25 cellular contexts compared by ENCODE assay signal in the genomic region with DNA sequence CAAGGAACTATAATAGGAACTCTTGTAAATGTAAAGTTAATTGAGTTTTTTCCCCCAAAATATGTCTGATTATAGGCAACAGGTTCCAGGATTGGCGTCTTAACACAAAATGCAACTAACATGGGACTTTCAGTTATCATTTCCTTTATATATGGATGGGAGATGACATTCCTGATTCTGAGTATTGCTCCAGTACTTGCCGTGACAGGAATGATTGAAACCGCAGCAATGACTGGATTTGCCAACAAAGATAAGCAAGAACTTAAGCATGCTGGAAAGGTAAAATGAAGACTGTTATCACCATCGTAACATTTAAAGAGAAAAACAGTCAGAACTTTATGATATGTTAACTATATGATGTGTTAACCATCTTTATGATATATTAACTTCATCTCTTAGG.
"Had no signal": no experiment of that assay in that cellular context is flagged by ENCODE, and none has a peak within 500 bp of the region (broad histone marks: within the 10 kb centered on the region; RNA-seq: fewer than 3 reads in every experiment).

No MANE protein-coding gene starts in this region.

- H3K9ac ChIP-seq: parathyroid adenoma had no signal

- H3K27me3 ChIP-seq: colonic mucosa, gastrocnemius medialis, neutrophil, right lobe of liver, stomach, thyroid gland, vagina had no signal

- H3K4me3 ChIP-seq: colonic mucosa, gastrocnemius medialis, lung, mucosa of descending colon, right lobe of liver, stomach, thyroid gland, vagina had no signal

- H3K27ac ChIP-seq: colonic mucosa, gastrocnemius medialis, neutrophil, parathyroid adenoma, right lobe of liver, stomach, thyroid gland, vagina had no signal

- H3K4me1 ChIP-seq: colonic mucosa, gastrocnemius medialis, parathyroid adenoma, right lobe of liver, stomach, thyroid gland, vagina had no signal

- H3K9me3 ChIP-seq: colonic mucosa, gastrocnemius medialis, mucosa of descending colon, neutrophil, right lobe of liver, stomach, thyroid gland, vagina had no signal

- H3K79me2 ChIP-seq: parathyroid adenoma had no signal

- H3K36me3 ChIP-seq: colonic mucosa, gastrocnemius medialis, neutrophil, right lobe of liver, stomach, thyroid gland, vagina had no signal

- DNase-seq: colonic mucosa; effector memory CD4-positive, alpha-beta T cell; gastrocnemius medialis; head of caudate nucleus; kidney; mesenchymal stem cell; mucosa of descending colon; naive B cell; right lobe of liver; small intestine; stimulated activated CD4-positive, alpha-beta T cell treated with anti-CD3 and anti-CD28 coated beads, Interleukin-12 subunit alpha, Interleukin-12 subunit beta, amount 100 ng/mL, for 4 hours; stimulated activated CD4-positive, alpha-beta T cell treated with anti-CD3 and anti-CD28 coated beads, Interleukin-1b, Interleukin-23, amount 100 ng/mL, for 48 hours; stimulated activated CD4-positive, alpha-beta T cell treated with anti-CD3 and anti-CD28 coated beads, Interleukin-4, amount 100 ng/mL, for 1 hour; stimulated activated CD8-positive, alpha-beta memory T cell treated with anti-CD3 and anti-CD28 coated beads, Interleukin-4, amount 100 ng/mL, for 48 hours; stimulated activated naive CD4-positive, alpha-beta T cell; stomach; thyroid gland; trophoblast cell had no signal

- FAIRE-seq: endothelial cell of umbilical vein, kidney, small intestine had no signal

- H2AFZ ChIP-seq: parathyroid adenoma had no signal

- ATAC-seq: gastrocnemius medialis; left lobe of liver; mucosa of descending colon; natural killer cell treated with Interleukin-12 subunit alpha and Interleukin-12 subunit beta and Interleukin-15 and Interleukin-18, amount 100 ng/mL, for 72 hours; right lobe of liver had no signal
